8 cellular contexts compared by ENCODE assay signal in genomic region chr10:121734517-121735137, GRCh38.
DNase-seq lines count a peak whose midpoint lies in the region; ATAC-seq, FAIRE-seq and TF ChIP-seq lines count a peak whose summit lies in the region.

No MANE protein-coding gene starts in this region.

- H3K4me3 ChIP-seq in AG10803 (ENCODE audit: low read length): no peak overlapping the region
- no peak overlapping the region for H3K4me3 ChIP-seq in GM12875 (ENCODE audit: low read depth, low read length)
- no peak overlapping the region for H3K4me3 ChIP-seq in sigmoid colon

- intact Hi-C loops in sigmoid colon (cut with DNase I): loop anchor here (1.0 to 10.0 kb wide), 3 partner anchors 127 to 789 kb away; no protein-coding TSS in a partner anchor

- no peaks in the 10 kb centered on the region for H3K9me3 ChIP-seq in sigmoid colon

- TF ChIP-seq CTCF in AG10803 (conservative IDR thresholded peaks at IDR 0.05; ENCODE audit: low read length) (peak; percentile 68), GM12875 (IDR thresholded peaks at IDR 0.05; ENCODE audit: borderline replicate concordance, insufficient read depth, low read depth, low read length) (peak; percentile 59), RWPE1 (conservative IDR thresholded peaks at IDR 0.05; ENCODE audit: low read depth) (peak; percentile 81), sigmoid colon (IDR thresholded peaks at IDR 0.05) (peak; percentile 24 to 50 (median 44))

- no peaks in the 10 kb centered on the region for H3K27me3 ChIP-seq in sigmoid colon

- H3K27ac ChIP-seq in RWPE1: no peak overlapping the region
- no peak overlapping the region for H3K27ac ChIP-seq in sigmoid colon

- POLR2A ChIA-PET in RWPE1 (lab: Yijun Ruan, JAX; ENCODE audit: low non-redundant PET): interaction anchor here (0.5 kb wide), 1 partner anchor 286 kb away, joined by 4 read pairs; no protein-coding TSS in a partner anchor

- 24 to 35% methylated on average over 14 of the region's 14 CpGs for WGBS in sigmoid colon, 2 donors

- no peaks in the 10 kb centered on the region for H3K36me3 ChIP-seq in sigmoid colon

- peak; percentile 81 for FAIRE-seq in frontal cortex (lab: Jason Lieb, UNC)

- no peak for TF ChIP-seq POLR2A in sigmoid colon (IDR thresholded peaks at IDR 0.05)

- CTCF ChIA-PET in RWPE1 (lab: Yijun Ruan, JAX): interaction anchor here (0.6 to 1.2 kb wide), 9 partner anchors 9 to 825 kb away, joined by 3 to 5 read pairs (median 4); no protein-coding TSS in a partner anchor

- TF ChIP-seq EP300 in sigmoid colon (IDR thresholded peaks at IDR 0.05): no peak

- DNase-seq in AG10803 (ENCODE audit: low read depth): peak; percentile 13
- DNase-seq in RWPE1 (ENCODE audit: low spot score): peak; percentile 55
- peak; percentile 22 to 36 for DNase-seq in frontal cortex (ENCODE audit: low spot score in 2 of 2)
- DNase-seq in sigmoid colon: no peak
- no peak for DNase-seq in ecto neural progenitor cell (ENCODE audit: low spot score)
- no peak for DNase-seq in GDM1 (lab: John Stamatoyannopoulos, UW)

- H3K4me1 ChIP-seq in sigmoid colon: no peaks in the 10 kb centered on the region

- no peak for ATAC-seq in GM18517 (IDR thresholded peaks at IDR 0.05; ENCODE audit: unreplicated experiment)

Comparison
In these comparisons a context has a peak if more than half of its experiments do, and no peak if none do; other contexts are left out.
1. DNase-seq: peak in AG10803 (single experiment), RWPE1 (single experiment) and frontal cortex (2 of 2); none in sigmoid colon (single experiment), ecto neural progenitor cell (single experiment) and GDM1 (single experiment).
2. Peak in every context shown above with its lines, with median percentiles within 50 percentile points of each other: CTCF ChIP-seq.